ENCODE assay signal across 29 cellular contexts in the genomic region with DNA sequence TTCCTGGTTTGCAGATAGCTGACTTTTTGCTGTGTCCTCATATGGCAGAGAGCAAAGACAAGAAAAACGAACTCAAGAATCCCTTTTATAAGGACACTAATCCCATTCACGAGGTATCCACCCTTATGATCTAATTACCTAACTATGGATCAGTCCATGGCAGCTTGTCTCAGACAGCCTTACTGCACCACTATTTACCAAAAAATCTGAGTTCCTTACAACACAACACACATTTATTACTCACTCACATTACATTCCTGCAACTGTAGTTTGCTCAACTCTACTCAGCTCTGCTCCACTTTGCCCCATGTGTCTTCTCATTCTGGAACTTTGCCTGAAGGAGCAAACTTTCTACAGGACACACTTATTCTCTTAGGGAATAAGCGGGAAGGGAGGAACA. TPM values are rescaled to one million over a fixed set of nuclear protein-coding genes. Genes with fewer than 3 reads are reported as not detected.
DNase-seq lines count a peak whose midpoint lies in the region; ATAC-seq and TF ChIP-seq lines count a peak whose summit lies in the region.
"Had no signal": no experiment of that assay in that cellular context is flagged by ENCODE, and none has a peak within 500 bp of the region (broad histone marks: within the 10 kb centered on the region; RNA-seq: fewer than 3 reads in every experiment).

No MANE protein-coding gene starts in this region.

- in situ Hi-C loops in GM23248 (cut with MboI): no loop called here

- H3K27me3 ChIP-seq in GM23248 (replicated peaks; ENCODE audit: insufficient read depth) (no peaks in the 10 kb centered on the region), RWPE2 (ENCODE audit: insufficient read depth, poor library complexity, severe bottlenecking) (no peaks in the 10 kb centered on the region)
- H3K27me3 ChIP-seq: right lobe of liver, upper lobe of right lung had no signal

- H3K36me3 ChIP-seq in GM23248 (ENCODE audit: low read depth) (no peaks in the 10 kb centered on the region), RWPE2 (ENCODE audit: low read depth) (no peaks in the 10 kb centered on the region)
- H3K36me3 ChIP-seq: lower lobe of right lung, right lobe of liver, upper lobe of right lung had no signal

- WGBS in GM23248 (ENCODE audit: low coverage in 1 of 2, low lambda C conversion rate in 2 of 2, missing lambda C conversion rate in 2 of 2), 2 experiments: 32 to 34% methylated on average over 3 of the region's 3 CpGs

- H3K9ac ChIP-seq in GM23248: no peak overlapping the region
- H3K9ac ChIP-seq: parathyroid adenoma had no signal

- no peaks in the 10 kb centered on the region for H3K79me2 ChIP-seq in GM23248 (ENCODE audit: insufficient read depth)
- H3K79me2 ChIP-seq: parathyroid adenoma had no signal

- peak; percentile 46 for DNase-seq in GM23248
- no peak for DNase-seq in RWPE2 (ENCODE audit: low spot score)
- DNase-seq in foreskin melanocyte: peak; percentile 55
- no peak for DNase-seq in activated naive CD4-positive, alpha-beta T cell treated with Interleukin-2 at 50 U/mL for 16 hours
- no peak for DNase-seq in cerebellar cortex (ENCODE audit: low spot score)
- DNase-seq in left colon: no peak
- DNase-seq: activated CD4-positive, alpha-beta T cell treated with anti-CD3 and anti-CD28 coated beads, Interleukin-2, amount 50 U/mL, for 48 hours; activated CD8-positive, alpha-beta memory T cell treated with anti-CD3 and anti-CD28 coated beads, Interleukin-2, amount 50 U/mL, for 48 hours; aorta; central memory CD4-positive, alpha-beta T cell; dermis blood vessel endothelial cell; DMS153; islet precursor cell; lower lobe of right lung; NCI-H1105 treated with DMSO at 0.1 percent for 48 hours; NCI-H2081 treated with DMSO at 0.1 percent for 48 hours; NCI-H446; NCI-H774; right lobe of liver; stimulated activated CD4-positive, alpha-beta T cell treated with anti-CD3 and anti-CD28 coated beads, Interleukin-4, amount 100 ng/mL, for 4 hours; upper lobe of right lung had no signal

- intact Hi-C loops in left colon (cut with DNase I, micrococcal nuclease): no loop called here

- no peaks in the 10 kb centered on the region for H3K9me2 ChIP-seq in GM23248 (ENCODE audit: insufficient read depth)

- no peak overlapping the region for H3K27ac ChIP-seq in GM23248
- peak overlapping the region; percentile 53 for H3K27ac ChIP-seq in RWPE2 (ENCODE audit: poor library complexity, severe bottlenecking)
- H3K27ac ChIP-seq: lower lobe of right lung, parathyroid adenoma, right lobe of liver, RWPE1, SK-N-MC, upper lobe of right lung had no signal

- no peak for TF ChIP-seq CTCF in RWPE2 (IDR thresholded peaks at IDR 0.05; ENCODE audit: poor library complexity, severe bottlenecking)

- ATAC-seq in RWPE2 (ENCODE audit: low read depth) (peak; percentile 65), esophagus mucosa (peak; percentile 52), HG02970 (IDR thresholded peaks at IDR 0.05; ENCODE audit: low FRiP score, unreplicated experiment) (no peak), left colon (no peak)
- ATAC-seq: activated CD4-positive, CD25-positive, alpha-beta regulatory T cell treated with anti-CD3 and anti-CD28 coated beads, Interleukin-2, amount 50 U/mL, for 24 hours; lower lobe of right lung; right lobe of liver; stimulated activated memory B cell treated with anti-CD40 and anti-IgM and Interleukin-4, amounts not matched to agents 10 μg/mL and 1 μg/mL and 100 μg/mL, for 72 hours; upper lobe of right lung had no signal

- H3K9me3 ChIP-seq in GM23248 (ENCODE audit: low read depth) (no peaks in the 10 kb centered on the region), RWPE2 (ENCODE audit: severe bottlenecking) (no peaks in the 10 kb centered on the region)
- H3K9me3 ChIP-seq: lower lobe of right lung, right lobe of liver, upper lobe of right lung had no signal

- no peak overlapping the region for H3K4me3 ChIP-seq in GM23248
- H3K4me3 ChIP-seq in RWPE2 (ENCODE audit: severe bottlenecking): no peak overlapping the region
- H3K4me3 ChIP-seq: lower lobe of right lung, right lobe of liver, SK-N-MC, upper lobe of right lung had no signal

- H3F3A ChIP-seq in GM23248 (ENCODE audit: insufficient read depth): peaks cover 21% of the 10 kb centered on the region

- H3K4me2 ChIP-seq in GM23248 (ENCODE audit: unreplicated experiment): no peak overlapping the region

- no peak overlapping the region for H2AFZ ChIP-seq in GM23248
- H2AFZ ChIP-seq: parathyroid adenoma had no signal

- no peaks in the 10 kb centered on the region for H4K20me1 ChIP-seq in GM23248 (ENCODE audit: insufficient read depth)

- H3K4me1 ChIP-seq in GM23248 (ENCODE audit: insufficient read depth) (peaks cover 19% of the 10 kb centered on the region), RWPE2 (ENCODE audit: insufficient read depth, poor library complexity, severe bottlenecking) (peaks cover 23% of the 10 kb centered on the region)
- H3K4me1 ChIP-seq: lower lobe of right lung, parathyroid adenoma, right lobe of liver, upper lobe of right lung had no signal

RNA-seq across cellular contexts. Expression of a gene that starts 10.1 kb away (rescaled TPM):
- total RNA-seq in GM23248 (2014; rRNA removed; shearing (Covaris generic)): 2.6 and 3.2 TPM in 2 replicates
- 2.0 and 3.4 TPM in 2 replicates for polyA plus RNA-seq in GM23248 (2016; fragmentation: Nextera tagmentation; extraction: Ambion mirVana)
- 19.4 TPM for total RNA-seq in esophagus mucosa
- under 1 TPM; 0.45 to 0.58 TPM for total RNA-seq in left colon
- total RNA-seq: lower lobe of right lung, M059J, right lobe of liver, upper lobe of right lung had no signal
- polyA plus RNA-seq: aorta had no signal

Comparison
In these comparisons a context has a peak if more than half of its experiments do, and no peak if none do; other contexts are left out.
1. DNase-seq: peak in GM23248 (single experiment) and foreskin melanocyte (single experiment); none in RWPE2 (single experiment), activated naive CD4-positive, alpha-beta T cell treated with Interleukin-2 at 50 U/mL for 16 hours (single experiment), cerebellar cortex (single experiment) and left colon (0 of 2).
2. ATAC-seq: peak in RWPE2 (single experiment) and esophagus mucosa (single experiment); none in HG02970 (single experiment) and left colon (single experiment).